In the genomic region with DNA sequence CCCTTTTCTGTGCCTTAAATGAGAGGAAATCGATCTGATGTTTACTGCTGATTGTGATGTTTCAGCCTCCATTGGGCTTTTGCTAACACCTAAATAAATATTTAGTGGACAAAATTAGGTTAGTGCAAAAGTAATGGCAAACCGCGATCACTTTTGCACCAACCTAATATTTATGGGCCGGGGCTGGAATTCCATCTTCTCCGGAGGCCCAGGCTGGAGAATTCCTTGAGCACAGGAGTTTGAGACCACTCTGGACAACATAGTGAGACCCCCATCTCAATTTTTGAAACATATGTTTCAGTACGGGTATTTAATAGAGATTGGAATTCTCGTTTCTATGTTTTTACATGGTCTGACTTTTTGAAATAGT, we compare ENCODE assay signal across 7 cellular contexts. TPM values are rescaled to one million over a fixed set of nuclear protein-coding genes. Genes with fewer than 3 reads are reported as not detected.
DNase-seq lines count a peak whose midpoint lies in the region; ATAC-seq and TF ChIP-seq lines count a peak whose summit lies in the region.

No MANE protein-coding gene starts in this region.

- H3K4me3 ChIP-seq in HUES64 (ENCODE audit: low read length) = peak overlapping the region; percentile 94
- H3K4me3 ChIP-seq in iPS-18c (ENCODE audit: insufficient read depth, low read depth, low read length) = peak overlapping the region; percentile 57

- no peak for TF ChIP-seq CTCF in mesothelial cell of epicardium (IDR thresholded peaks at IDR 0.05; ENCODE audit: unreplicated experiment)

- DNase-seq in stimulated activated naive B cell treated with anti-CD40 and anti-IgM and Interleukin-4, amounts not matched to agents 10 μg/mL and 1 μg/mL and 100 μg/mL, for 72 hours = no peak
- DNase-seq in mesothelial cell of epicardium (ENCODE audit: low spot score in 2 of 2, unreplicated experiment in 2 of 2) (no peak), G401 (ENCODE audit: low spot score) (no peak)

- H3K27ac ChIP-seq in HUES64 (ENCODE audit: low read depth, low read length) = peak overlapping the region; percentile 92
- H3K27ac ChIP-seq in adipose tissue (ENCODE audit: low read depth, low read length) = peak overlapping the region; percentile 88

- H3K27ac Mint-ChIP-seq in stimulated activated naive B cell treated with anti-CD40 and anti-IgM and Interleukin-4, amounts not matched to agents 10 μg/mL and 1 μg/mL and 100 μg/mL, for 72 hours = peak overlapping the region; percentile 100
- no peak overlapping the region for H3K27ac Mint-ChIP-seq in mesothelial cell of epicardium

- no peak for ATAC-seq in stimulated activated naive B cell treated with anti-CD40 and anti-IgM and Interleukin-4, amounts not matched to agents 10 μg/mL and 1 μg/mL and 100 μg/mL, for 72 hours (replicated peaks)
- no peak for ATAC-seq in HG03025 (IDR thresholded peaks at IDR 0.05; ENCODE audit: low FRiP score, unreplicated experiment)

- peaks cover 63 to 66% of the 10 kb centered on the region in 2 donors for H3K36me3 Mint-ChIP-seq in stimulated activated naive B cell treated with anti-CD40 and anti-IgM and Interleukin-4, amounts not matched to agents 10 μg/mL and 1 μg/mL and 100 μg/mL, for 72 hours
- peaks cover 61% of the 10 kb centered on the region for H3K36me3 Mint-ChIP-seq in mesothelial cell of epicardium

- no peaks in the 10 kb centered on the region for H3K4me1 ChIP-seq in HUES64 (ENCODE audit: insufficient read depth, low read length)

- in situ Hi-C loops in G401 (cut with HindIII; ENCODE audit: low sequenced_read_pairs) = no loop called here

- 82% methylated on average over 6 of the region's 7 CpGs for WGBS in HUES64
- WGBS in adipose tissue, 3 donors = 21 to 45% (median 39%) methylated on average over 7 of the region's 7 CpGs

- H3K9me3 Mint-ChIP-seq in stimulated activated naive B cell treated with anti-CD40 and anti-IgM and Interleukin-4, amounts not matched to agents 10 μg/mL and 1 μg/mL and 100 μg/mL, for 72 hours = peaks cover 21 to 25% of the 10 kb centered on the region in 2 donors
- H3K9me3 Mint-ChIP-seq in mesothelial cell of epicardium = peaks cover 68% of the 10 kb centered on the region

- peaks cover 35% of the 10 kb centered on the region for H3K36me3 ChIP-seq in HUES64 (ENCODE audit: insufficient read depth, low read length)

- H3K9me3 ChIP-seq in HUES64 (ENCODE audit: insufficient read depth, low read depth, low read length) = peaks cover 41% of the 10 kb centered on the region
- H3K9me3 ChIP-seq in iPS-18c (ENCODE audit: control insufficient read depth, insufficient read depth, low read length) = peaks cover 5% of the 10 kb centered on the region

- H3K4me1 Mint-ChIP-seq in stimulated activated naive B cell treated with anti-CD40 and anti-IgM and Interleukin-4, amounts not matched to agents 10 μg/mL and 1 μg/mL and 100 μg/mL, for 72 hours = peaks cover 6 to 19% of the 10 kb centered on the region in 2 donors
- no peaks in the 10 kb centered on the region for H3K4me1 Mint-ChIP-seq in mesothelial cell of epicardium

- H3K27me3 ChIP-seq in HUES64 (ENCODE audit: insufficient read depth, low read length) = no peaks in the 10 kb centered on the region

- peak overlapping the region; percentile 97 for H3K4me3 Mint-ChIP-seq in stimulated activated naive B cell treated with anti-CD40 and anti-IgM and Interleukin-4, amounts not matched to agents 10 μg/mL and 1 μg/mL and 100 μg/mL, for 72 hours
- no peak overlapping the region for H3K4me3 Mint-ChIP-seq in mesothelial cell of epicardium

- no peaks in the 10 kb centered on the region for H3K27me3 Mint-ChIP-seq in stimulated activated naive B cell treated with anti-CD40 and anti-IgM and Interleukin-4, amounts not matched to agents 10 μg/mL and 1 μg/mL and 100 μg/mL, for 72 hours
- no peaks in the 10 kb centered on the region for H3K27me3 Mint-ChIP-seq in mesothelial cell of epicardium (ENCODE audit: low read depth)

- H3K9ac ChIP-seq in HUES64 (ENCODE audit: low read depth, low read length) = peak overlapping the region; percentile 98

RNA-seq across cellular contexts. Expression of gene ZNF880, which starts 0.6 kb away (rescaled TPM):
- polyA plus RNA-seq in HUES64 (2013, experiment 1 of 2) = 10.4 TPM
- polyA plus RNA-seq in HUES64 (2013, experiment 2 of 2) = 11.0 TPM
- polyA plus RNA-seq in adipose tissue = 10 to 100 TPM in 1 of 3 donors, 1 to 10 TPM in 2; 5.7 to 12.5 (median 8.5) TPM
- total RNA-seq in mesothelial cell of epicardium = 17.4 to 18.7 TPM (median 18.7 TPM) in 3 replicates
- total RNA-seq in G401 (2014; rRNA removed; shearing (Covaris generic)) = not detected in 2 replicates

RNA-seq across cellular contexts. Expression of gene ZNF528, which starts 27.3 kb away (rescaled TPM):
- 1.1 TPM for polyA plus RNA-seq in HUES64 (2013, experiment 1 of 2)
- 1.1 TPM for polyA plus RNA-seq in HUES64 (2013, experiment 2 of 2)
- polyA plus RNA-seq in adipose tissue = 10 to 100 TPM in 1 of 3 donors, 1 to 10 TPM in 2; 3.2 to 11.9 (median 4.3) TPM
- total RNA-seq in mesothelial cell of epicardium = 10.8 to 12.7 TPM (median 11.8 TPM) in 3 replicates
- not detected in 2 replicates for total RNA-seq in G401 (2014; rRNA removed; shearing (Covaris generic))

RNA-seq across cellular contexts. Expression of gene ZNF610, which starts 34.3 kb away (rescaled TPM):
- 2.2 TPM for polyA plus RNA-seq in HUES64 (2013, experiment 1 of 2)
- polyA plus RNA-seq in HUES64 (2013, experiment 2 of 2) = 5.6 TPM
- polyA plus RNA-seq in adipose tissue = 1 to 10 TPM in 1 of 3 donors, under 1 TPM in 2; 0.39 to 1.0 (median 0.93) TPM
- 14.2 to 16.0 TPM (median 14.2 TPM) in 3 replicates for total RNA-seq in mesothelial cell of epicardium
- total RNA-seq in G401 (2014; rRNA removed; shearing (Covaris generic)) = 0.47 TPM in 1 of 2 replicates, not detected in the other

RNA-seq across cellular contexts. Expression of gene ZNF534, which starts 58.6 kb away (rescaled TPM):
- not detected for polyA plus RNA-seq in HUES64 (2013, experiment 1 of 2)
- polyA plus RNA-seq in HUES64 (2013, experiment 2 of 2) = not detected
- polyA plus RNA-seq in adipose tissue = not detected
- not detected in 3 replicates for total RNA-seq in mesothelial cell of epicardium
- total RNA-seq in G401 (2014; rRNA removed; shearing (Covaris generic)) = not detected in 2 replicates

Comparison
In these comparisons a context has a peak if more than half of its experiments do, and no peak if none do; other contexts are left out.
1. RNA of gene ZNF880, which starts 0.6 kb away (total RNA-seq): 17.4 to 18.7 TPM in mesothelial cell of epicardium; not detected in G401; every median in the first group is over 10 times any median in the second.
2. RNA of gene ZNF528, which starts 27.3 kb away (total RNA-seq): 10.8 to 12.7 TPM in mesothelial cell of epicardium; not detected in G401; every median in the first group is over 10 times any median in the second.
3. RNA of gene ZNF610, which starts 34.3 kb away (total RNA-seq): 14.2 to 16.0 TPM in mesothelial cell of epicardium; 0.47 TPM in G401; every median in the first group is over 10 times any median in the second.